ENCODE assay signal across 8 cellular contexts in genomic region chr9:70419546-70420266, GRCh38. TPM values are rescaled to one million over a fixed set of nuclear protein-coding genes. Genes with fewer than 3 reads are reported as not detected.
DNase-seq lines count a peak whose midpoint lies in the region; ATAC-seq and TF ChIP-seq lines count a peak whose summit lies in the region.

No MANE protein-coding gene starts in this region.

- no peak overlapping the region for H2AFZ ChIP-seq in hepatocyte

- DNase-seq in NCI-H187 treated with DMSO at 0.1 percent for 48 hours (lab: John Stamatoyannopoulos, UW) (peak; percentile 76), T-helper 2 cell (peak; percentile 60 to 92 (median 77)), astrocyte of the hippocampus (ENCODE audit: low read depth, low spot score) (peak; percentile 99), hepatocyte (ENCODE audit: low spot score) (peak; percentile 97), retina (peak; percentile 67), GM19240 (ENCODE audit: insufficient read length, low spot score) (no peak)

- peak overlapping the region; percentile 99 for H3K27ac ChIP-seq in hepatocyte

- H3K9me2 ChIP-seq in hepatocyte (replicated peaks; ENCODE audit: insufficient read depth) = no peaks in the 10 kb centered on the region

- no peaks in the 10 kb centered on the region for H3K79me2 ChIP-seq in hepatocyte

- H3K4me2 ChIP-seq in hepatocyte = peak overlapping the region; percentile 84

- peaks cover 21% of the 10 kb centered on the region for H3K4me1 ChIP-seq in hepatocyte (ENCODE audit: insufficient read depth)

- 2% methylated on average over 25 of the region's 43 CpGs for WGBS in hepatocyte (ENCODE audit: low lambda C conversion rate, missing lambda C conversion rate)

- peak overlapping the region; percentile 41 for H3K4me3 ChIP-seq in hepatocyte

- H3K36me3 ChIP-seq in hepatocyte (replicated peaks; ENCODE audit: insufficient read depth, low read depth) = no peaks in the 10 kb centered on the region

- no peaks in the 10 kb centered on the region for H3K9me3 ChIP-seq in hepatocyte (ENCODE audit: low read depth)

- no peaks in the 10 kb centered on the region for H3K27me3 ChIP-seq in hepatocyte

- ATAC-seq in GM18499 (IDR thresholded peaks at IDR 0.05; ENCODE audit: insufficient read depth, unreplicated experiment) = peak; percentile 21
- peak; percentile 48 for ATAC-seq in HG02943 (IDR thresholded peaks at IDR 0.05; ENCODE audit: low read depth, unreplicated experiment)

- no peaks in the 10 kb centered on the region for H4K20me1 ChIP-seq in hepatocyte (ENCODE audit: insufficient read depth, poor library complexity, severe bottlenecking)

- no peak for TF ChIP-seq CTCF in hepatocyte (IDR thresholded peaks at IDR 0.05; ENCODE audit: poor library complexity)

RNA-seq across cellular contexts. Expression of gene KLF9, which starts 5.2 kb away (rescaled TPM):
- total RNA-seq in hepatocyte = 29.4 and 31.9 TPM in 2 replicates
- 5.2 and 5.3 TPM in 2 replicates for polyA plus RNA-seq in hepatocyte
